ENCODE assay signal across 1 cellular context in the genomic region with DNA sequence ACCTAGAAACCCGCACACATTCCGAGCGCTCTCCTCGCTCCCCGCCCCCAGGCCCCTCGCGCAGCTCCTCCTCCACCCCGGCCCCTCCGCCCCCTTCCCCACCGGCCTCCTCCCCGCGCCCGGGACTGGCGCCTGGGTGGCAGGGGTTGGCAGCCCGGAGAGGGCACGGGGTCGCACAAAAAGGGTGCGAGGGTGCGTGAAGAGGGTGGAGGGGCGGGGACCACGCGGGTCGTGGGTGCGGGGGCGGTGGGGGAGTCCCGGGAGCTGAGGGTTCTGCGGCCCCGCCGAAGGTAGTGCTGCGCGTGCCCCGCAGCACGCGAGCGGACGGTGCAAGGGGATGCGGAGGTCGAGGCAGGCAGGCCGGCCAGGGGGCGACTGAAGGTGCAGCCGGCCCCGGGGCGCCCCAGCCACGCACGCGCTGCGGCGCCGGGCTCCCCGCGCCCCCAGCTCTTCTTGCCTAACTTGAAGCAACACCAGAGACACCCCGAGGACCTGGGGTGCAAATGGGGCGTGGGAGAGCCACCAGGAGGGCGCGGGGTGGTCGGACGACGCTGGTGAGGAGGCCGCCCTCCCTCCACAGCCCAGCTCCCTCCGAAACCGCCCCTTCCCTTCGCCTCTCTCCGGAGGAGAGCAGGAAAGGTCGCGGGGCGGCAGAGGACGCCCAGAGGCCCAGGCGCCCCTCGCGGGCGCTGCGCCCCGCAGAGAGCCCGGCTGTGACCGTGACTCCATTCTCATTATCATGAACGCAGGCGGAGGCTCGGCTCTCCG.
TF ChIP-seq lines count a peak whose summit lies in the region.

No MANE protein-coding gene starts in this region.

TF ChIP-seq in H1, 55 proteins besides CTCF, POLR2A, EP300 and RAD21:
- peak; percentile 19 for TF ChIP-seq KDM4A (IDR thresholded peaks at IDR 0.05; ENCODE audit: low read depth, low read length, severe bottlenecking)
TF ChIP-seq in H1: peak in this region for 1; not testable (repeated sequence) for 54.
